8 cellular contexts compared by ENCODE assay signal in genomic region chr11:61828629-61829407, GRCh38. TPM values are rescaled to one million over a fixed set of nuclear protein-coding genes. Genes with fewer than 3 reads are reported as not detected.
DNase-seq lines count a peak whose midpoint lies in the region; ATAC-seq, FAIRE-seq and TF ChIP-seq lines count a peak whose summit lies in the region.

No MANE protein-coding gene starts in this region.

- H3K4me3 ChIP-seq in AG04449 (ENCODE audit: low read depth, low read length) (peak overlapping the region; percentile 84), WERI-Rb-1 (ENCODE audit: low read depth, low read length) (peak overlapping the region; percentile 70)

- H3K9me3 ChIP-seq in WERI-Rb-1 (ENCODE audit: severe bottlenecking): no peaks in the 10 kb centered on the region

- CTCF ChIA-PET in AG04449 (lab: Yijun Ruan, JAX): interaction anchor here (0.7 to 6.0 kb wide), 19 partner anchors 9 to 279 kb away, joined by 3 to 58 read pairs (median 5); partner anchors contain the start of gene FADS1

- peak overlapping the region; percentile 96 for H3K27ac ChIP-seq in WERI-Rb-1
- H3K27ac ChIP-seq in substantia nigra (ENCODE audit: low read depth, low read length, poor library complexity, severe bottlenecking): peak overlapping the region; percentile 91

- POLR2A ChIA-PET in AG04449 (lab: Yijun Ruan, JAX): interaction anchor here (1.2 to 2.1 kb wide), 3 partner anchors 10 to 32 kb away, joined by 3 to 14 read pairs (median 7); no protein-coding TSS in a partner anchor

- TF ChIP-seq CTCF in AG04449 (IDR thresholded peaks at IDR 0.05; ENCODE audit: insufficient read depth, low read length, missing control alignments) (peak; percentile 72), WERI-Rb-1 (IDR thresholded peaks at IDR 0.05; ENCODE audit: low read depth, low read length) (peak; percentile 63)

- TF ChIP-seq POLR2A in GM12891 (IDR thresholded peaks at IDR 0.05; ENCODE audit: low read depth, low read length): peak; percentile 59

- no peak for ATAC-seq in GM19351 (IDR thresholded peaks at IDR 0.05; ENCODE audit: unreplicated experiment)

- no peaks in the 10 kb centered on the region for H3K27me3 ChIP-seq in WERI-Rb-1 (ENCODE audit: insufficient read depth, low read depth, severe bottlenecking)

- peak; percentile 76 for FAIRE-seq in GM12891 (lab: Jason Lieb, UNC)

- DNase-seq in AG04449 (ENCODE audit: low read depth, low spot score) (no peak), GM12891 (ENCODE audit: insufficient read length, low spot score) (peak; percentile 61), KG1 (lab: John Stamatoyannopoulos, UW) (peak; percentile 31), WERI-Rb-1 (peak; percentile 81), lung microvascular endothelial cell (ENCODE audit: low read depth in 2 of 2) (peak; percentile 17 to 35), substantia nigra (lab: John Stamatoyannopoulos, UW) (peak in 33 of 49 donors; percentile 14 to 65 (median 40))
- DNase-seq in effector CD8-positive, alpha-beta T cell (lab: John Stamatoyannopoulos, UW): peak; percentile 5

- H3K36me3 ChIP-seq in WERI-Rb-1: peaks cover 44% of the 10 kb centered on the region

TF ChIP-seq in GM12891, 5 proteins besides CTCF, POLR2A, EP300 and RAD21:
- TF ChIP-seq PAX5 (IDR thresholded peaks at IDR 0.05; ENCODE audit: insufficient read depth, low read length, severe bottlenecking) (no peak), TAF1 (IDR thresholded peaks at IDR 0.05; ENCODE audit: low read depth, low read length) (peak; percentile 52; the same call in 1 of the 2 replicates)
TF ChIP-seq in GM12891: peak in this region for 1.

RNA-seq across cellular contexts. Expression of gene FADS2, which starts 0.7 kb away (rescaled TPM):
- 85.3 TPM for polyA plus RNA-seq in GM12891 (2012; ENCODE audit: low read depth, missing spikeins)
- 41.3 and 80.0 TPM in 2 replicates for total RNA-seq in lung microvascular endothelial cell

RNA-seq across cellular contexts. Expression of gene FADS1, which starts 12.0 kb away (rescaled TPM):
- 9.4 TPM for polyA plus RNA-seq in GM12891 (2012; ENCODE audit: low read depth, missing spikeins)
- total RNA-seq in lung microvascular endothelial cell: 24.2 and 30.9 TPM in 2 replicates

RNA-seq across cellular contexts. Expression of gene FEN1, which starts 36.1 kb away (rescaled TPM):
- polyA plus RNA-seq in GM12891 (2012; ENCODE audit: low read depth, missing spikeins): 73.7 TPM
- total RNA-seq in lung microvascular endothelial cell: 8.3 and 19.2 TPM in 2 replicates

RNA-seq across cellular contexts. Expression of gene TMEM258, which starts 36.4 kb away (rescaled TPM):
- polyA plus RNA-seq in GM12891 (2012; ENCODE audit: low read depth, missing spikeins): 340 TPM
- total RNA-seq in lung microvascular endothelial cell: 116 and 161 TPM in 2 replicates
